Comparison of ENCODE assay signal across 22 cellular contexts in genomic region chr2:9390991-9391390, GRCh38.
"Had no signal": no experiment of that assay in that cellular context is flagged by ENCODE, and none has a peak within 500 bp of the region (broad histone marks: within the 10 kb centered on the region; RNA-seq: fewer than 3 reads in every experiment).

No MANE protein-coding gene starts in this region.

- H3K4me3 ChIP-seq: adrenal gland, ascending aorta, colonic mucosa, dorsolateral prefrontal cortex, heart right ventricle, lung, upper lobe of left lung had no signal

- DNase-seq: activated CD4-positive, alpha-beta T cell treated with anti-CD3 and anti-CD28 coated beads, Interleukin-2, amount 50 U/mL, for 1 hour; activated CD8-positive, alpha-beta T cell treated with anti-CD3 and anti-CD28 coated beads, Interleukin-2, amount 10 ng/mL, durations not matched to agents 7 days and 5 days; adrenal gland; brain microvascular endothelial cell; colonic mucosa; effector memory CD8-positive, alpha-beta T cell; heart right ventricle; naive thymus-derived CD8-positive, alpha-beta T cell; stimulated activated CD4-positive, alpha-beta T cell treated with anti-CD3 and anti-CD28 coated beads, Interleukin-4, amount 100 ng/mL, for 24 hours; stimulated activated naive CD8-positive, alpha-beta T cell treated with anti-CD3 and anti-CD28 coated beads, Interleukin-15, Interleukin-2, amounts not matched to agents 100 U/mL and 50 U/mL, for 24 hours; T-cell had no signal

- H3K9me3 ChIP-seq: adrenal gland, ascending aorta, colonic mucosa, heart right ventricle, upper lobe of left lung had no signal

- H3K27ac ChIP-seq: adrenal gland, ascending aorta, brain microvascular endothelial cell, colonic mucosa, epithelial cell of prostate, upper lobe of left lung, VCaP had no signal

- H3K27ac Mint-ChIP-seq: activated CD8-positive, alpha-beta T cell treated with anti-CD3 and anti-CD28 coated beads, Interleukin-2, amount 10 ng/mL, durations not matched to agents 7 days and 5 days; activated naive CD8-positive, alpha-beta T cell; effector memory CD8-positive, alpha-beta T cell; naive thymus-derived CD8-positive, alpha-beta T cell; T-cell; T-helper 2 cell treated with Interferon-gamma antibody and Interleukin-4, amounts not matched to agents 5 μg/mL and 100 μg/mL, for 36 hours had no signal

- H3K4me1 ChIP-seq: colonic mucosa had no signal

- ATAC-seq: activated CD4-positive, CD25-positive, alpha-beta regulatory T cell treated with anti-CD3 and anti-CD28 coated beads, Interleukin-2, amount 50 U/mL, for 24 hours; activated CD8-positive, alpha-beta T cell treated with anti-CD3 and anti-CD28 coated beads, Interleukin-2, amount 10 ng/mL, durations not matched to agents 7 days and 5 days; effector memory CD8-positive, alpha-beta T cell; heart right ventricle; naive thymus-derived CD8-positive, alpha-beta T cell; SK-N-SH treated with all-trans-retinoic acid at 6 μM for 48 hours; stimulated activated naive CD8-positive, alpha-beta T cell treated with anti-CD3 and anti-CD28 coated beads, Interleukin-15, Interleukin-2, amounts not matched to agents 100 U/mL and 50 U/mL, for 24 hours; T-cell had no signal

- H3K27me3 ChIP-seq: adrenal gland, ascending aorta, brain microvascular endothelial cell, colonic mucosa, dorsolateral prefrontal cortex, heart right ventricle, upper lobe of left lung had no signal

- H3K36me3 Mint-ChIP-seq: activated naive CD8-positive, alpha-beta T cell; naive thymus-derived CD8-positive, alpha-beta T cell; T-cell had no signal

- H3K27me3 Mint-ChIP-seq: activated naive CD8-positive, alpha-beta T cell; central memory CD8-positive, alpha-beta T cell; effector memory CD8-positive, alpha-beta T cell; naive thymus-derived CD8-positive, alpha-beta T cell had no signal

- H3K36me3 ChIP-seq: adrenal gland, colonic mucosa had no signal

- H3K4me3 Mint-ChIP-seq: activated CD8-positive, alpha-beta T cell treated with anti-CD3 and anti-CD28 coated beads, Interleukin-2, amount 10 ng/mL, durations not matched to agents 7 days and 5 days; activated naive CD8-positive, alpha-beta T cell; central memory CD8-positive, alpha-beta T cell; effector memory CD8-positive, alpha-beta T cell; naive thymus-derived CD8-positive, alpha-beta T cell; T-cell; T-helper 2 cell treated with Interferon-gamma antibody and Interleukin-4, amounts not matched to agents 5 μg/mL and 100 μg/mL, for 36 hours had no signal

- H3K4me1 Mint-ChIP-seq: central memory CD8-positive, alpha-beta T cell; naive thymus-derived CD8-positive, alpha-beta T cell; T-cell had no signal

- H3K9me3 Mint-ChIP-seq: central memory CD8-positive, alpha-beta T cell; effector memory CD8-positive, alpha-beta T cell; naive thymus-derived CD8-positive, alpha-beta T cell; T-cell; T-helper 2 cell treated with Interferon-gamma antibody and Interleukin-4, amounts not matched to agents 5 μg/mL and 100 μg/mL, for 36 hours had no signal
